Comparison of ENCODE assay signal across 11 cellular contexts in the genomic region with DNA sequence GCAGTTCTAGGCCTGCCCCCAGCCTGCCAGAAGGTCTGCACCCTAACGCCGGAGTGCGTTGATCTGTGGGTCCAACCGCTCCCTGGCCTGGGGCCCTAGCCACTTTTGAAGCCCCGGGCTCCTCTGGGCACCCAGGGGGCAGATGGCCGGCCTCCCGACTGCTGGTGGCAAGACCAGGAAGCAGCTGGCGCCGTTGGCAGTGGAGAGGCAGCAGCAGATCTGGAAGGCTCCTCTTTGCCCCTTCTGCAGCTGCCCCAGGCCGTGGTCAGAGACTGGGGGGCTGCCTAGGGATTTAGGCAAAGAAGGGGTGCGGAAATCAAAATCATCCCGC. TPM values are rescaled to one million over a fixed set of nuclear protein-coding genes. Genes with fewer than 3 reads are reported as not detected.
DNase-seq lines count a peak whose midpoint lies in the region; ATAC-seq and TF ChIP-seq lines count a peak whose summit lies in the region.
"Had no signal": no experiment of that assay in that cellular context is flagged by ENCODE, and none has a peak within 500 bp of the region (broad histone marks: within the 10 kb centered on the region; RNA-seq: fewer than 3 reads in every experiment).

No MANE protein-coding gene starts in this region.

- peaks cover 6% of the 10 kb centered on the region for H3K79me2 ChIP-seq in neural cell (replicated peaks; ENCODE audit: insufficient read depth, low read length)

- H3K9me2 ChIP-seq in neural cell (ENCODE audit: insufficient read depth, low read length) = no peaks in the 10 kb centered on the region

- peaks cover 66 to 89% (median 76%) of the 10 kb centered on the region in 10 experiments for H3K4me1 ChIP-seq in BLaER1 treated with 17β-estradiol and CSF1 and Interleukin-3, amounts not matched to agents 10 nM and 100 nM
- peaks cover 26% of the 10 kb centered on the region in 2 donors for H3K4me1 ChIP-seq in duodenal mucosa (ENCODE audit: control insufficient read depth in 1 of 2, insufficient read depth in 2 of 2, low read length in 2 of 2)

- H3K9ac ChIP-seq in BLaER1 treated with 17β-estradiol and CSF1 and Interleukin-3, amounts not matched to agents 10 nM and 100 nM = peak overlapping the region; percentile 89 to 98 (median 91)
- H3K9ac ChIP-seq in duodenal mucosa (ENCODE audit: low read depth in 1 of 2, low read length in 2 of 2) = peak overlapping the region; percentile 47 to 49
- H3K9ac ChIP-seq in neural cell (ENCODE audit: low read length) = peak overlapping the region; percentile 78

- peak overlapping the region; percentile 65 to 90 (median 80) for H3K4me3 ChIP-seq in BLaER1 treated with 17β-estradiol and CSF1 and Interleukin-3, amounts not matched to agents 10 nM and 100 nM
- H3K4me3 ChIP-seq in duodenal mucosa (ENCODE audit: low read depth in 1 of 2, low read length in 2 of 2) (peak overlapping the region; percentile 71 to 72), neural cell (ENCODE audit: low read length) (peak overlapping the region; percentile 95)

- no peaks in the 10 kb centered on the region for H3K27me3 ChIP-seq in BLaER1 treated with 17β-estradiol and CSF1 and Interleukin-3, amounts not matched to agents 10 nM and 100 nM
- H3K27me3 ChIP-seq in duodenal mucosa (ENCODE audit: control insufficient read depth in 1 of 2, insufficient read depth in 2 of 2, low read length in 2 of 2) (peaks cover 3 to 8% of the 10 kb centered on the region in 2 donors), neural cell (ENCODE audit: insufficient read depth, low read depth, low read length) (no peaks in the 10 kb centered on the region)

- H3K36me3 ChIP-seq in BLaER1 treated with 17β-estradiol and CSF1 and Interleukin-3, amounts not matched to agents 10 nM and 100 nM = peaks cover 16 to 51% (median 38%) of the 10 kb centered on the region in 11 experiments
- H3K36me3 ChIP-seq in duodenal mucosa (ENCODE audit: control insufficient read depth in 1 of 2, insufficient read depth in 2 of 2, low read length in 2 of 2) = peaks cover 15 to 18% of the 10 kb centered on the region in 2 donors
- no peaks in the 10 kb centered on the region for H3K36me3 ChIP-seq in neural cell (ENCODE audit: insufficient read depth, low read length)

- H3F3A ChIP-seq in neural cell (ENCODE audit: insufficient read depth, low read length, poor library complexity, severe bottlenecking) = no peaks in the 10 kb centered on the region

- H4K20me1 ChIP-seq in BLaER1 treated with 17β-estradiol and CSF1 and Interleukin-3, amounts not matched to agents 10 nM and 100 nM = peaks cover 0 to 58% (median 33%) of the 10 kb centered on the region in 11 experiments; a peak in 18 of 22 replicates
- H4K20me1 ChIP-seq in neural cell (ENCODE audit: insufficient read depth) = no peaks in the 10 kb centered on the region

- no peaks in the 10 kb centered on the region for H3K9me3 ChIP-seq in BLaER1 treated with 17β-estradiol and CSF1 and Interleukin-3, amounts not matched to agents 10 nM and 100 nM (replicated peaks in 1 of 11)
- no peaks in the 10 kb centered on the region for H3K9me3 ChIP-seq in duodenal mucosa (ENCODE audit: control insufficient read depth in 1 of 2, low read length in 2 of 2)
- no peaks in the 10 kb centered on the region for H3K9me3 ChIP-seq in neural cell (ENCODE audit: low read length)

- ATAC-seq in HG03045 (IDR thresholded peaks at IDR 0.05; ENCODE audit: unreplicated experiment) (peak; percentile 5), sciatic nerve (no peak)

- TF ChIP-seq EP300 in neural cell (conservative IDR thresholded peaks at IDR 0.05; ENCODE audit: poor library complexity, severe bottlenecking) = no peak

- DNase-seq in sciatic nerve (ENCODE audit: low spot score) (no peak), NCI-H526 (lab: John Stamatoyannopoulos, UW) (no peak), posterior vena cava (ENCODE audit: low spot score) (no peak), NCI-H2029 (lab: John Stamatoyannopoulos, UW) (no peak)
- DNase-seq: activated effector memory CD4-positive, alpha-beta T cell treated with Interleukin-2 at 50 U/mL for 16 hours; NCI-H1930 had no signal

- intact Hi-C loops in sciatic nerve (cut with DNase I) (no loop called here), posterior vena cava (cut with DNase I) (no loop called here)

- H2AFZ ChIP-seq in neural cell (ENCODE audit: low read depth, low read length) = peak overlapping the region; percentile 65

- no peak for TF ChIP-seq CTCF in neural cell (IDR thresholded peaks at IDR 0.05; ENCODE audit: poor library complexity, severe bottlenecking)

- H3K4me2 ChIP-seq in BLaER1 treated with 17β-estradiol and CSF1 and Interleukin-3, amounts not matched to agents 10 nM and 100 nM = peak overlapping the region; percentile 86 to 99 (median 95)
- H3K4me2 ChIP-seq in neural cell (ENCODE audit: low read length) = no peak overlapping the region

- H3K27ac ChIP-seq in BLaER1 treated with 17β-estradiol and CSF1 and Interleukin-3, amounts not matched to agents 10 nM and 100 nM = peak overlapping the region; percentile 77 to 97 (median 93)
- H3K27ac ChIP-seq in duodenal mucosa (ENCODE audit: low read depth, low read length) = no peak overlapping the region
- H3K27ac ChIP-seq in neural cell (ENCODE audit: low read length) = peak overlapping the region; percentile 49

- TF ChIP-seq RAD21 in neural cell (conservative IDR thresholded peaks at IDR 0.05) = no peak

TF ChIP-seq in neural cell, 6 proteins besides CTCF, POLR2A, EP300 and RAD21:
- TF ChIP-seq SMC3 (conservative IDR thresholded peaks at IDR 0.05; ENCODE audit: poor library complexity) (no peak), TAF1 (IDR thresholded peaks at IDR 0.05; ENCODE audit: low read depth) (no peak), MXI1 (conservative IDR thresholded peaks at IDR 0.05; ENCODE audit: poor library complexity, severe bottlenecking) (no peak), EZH2 (IDR thresholded peaks at IDR 0.05; ENCODE audit: borderline replicate concordance, insufficient read depth, low read length, poor library complexity, severe bottlenecking) (no peak)
- TF ChIP-seq, protein P1, sequence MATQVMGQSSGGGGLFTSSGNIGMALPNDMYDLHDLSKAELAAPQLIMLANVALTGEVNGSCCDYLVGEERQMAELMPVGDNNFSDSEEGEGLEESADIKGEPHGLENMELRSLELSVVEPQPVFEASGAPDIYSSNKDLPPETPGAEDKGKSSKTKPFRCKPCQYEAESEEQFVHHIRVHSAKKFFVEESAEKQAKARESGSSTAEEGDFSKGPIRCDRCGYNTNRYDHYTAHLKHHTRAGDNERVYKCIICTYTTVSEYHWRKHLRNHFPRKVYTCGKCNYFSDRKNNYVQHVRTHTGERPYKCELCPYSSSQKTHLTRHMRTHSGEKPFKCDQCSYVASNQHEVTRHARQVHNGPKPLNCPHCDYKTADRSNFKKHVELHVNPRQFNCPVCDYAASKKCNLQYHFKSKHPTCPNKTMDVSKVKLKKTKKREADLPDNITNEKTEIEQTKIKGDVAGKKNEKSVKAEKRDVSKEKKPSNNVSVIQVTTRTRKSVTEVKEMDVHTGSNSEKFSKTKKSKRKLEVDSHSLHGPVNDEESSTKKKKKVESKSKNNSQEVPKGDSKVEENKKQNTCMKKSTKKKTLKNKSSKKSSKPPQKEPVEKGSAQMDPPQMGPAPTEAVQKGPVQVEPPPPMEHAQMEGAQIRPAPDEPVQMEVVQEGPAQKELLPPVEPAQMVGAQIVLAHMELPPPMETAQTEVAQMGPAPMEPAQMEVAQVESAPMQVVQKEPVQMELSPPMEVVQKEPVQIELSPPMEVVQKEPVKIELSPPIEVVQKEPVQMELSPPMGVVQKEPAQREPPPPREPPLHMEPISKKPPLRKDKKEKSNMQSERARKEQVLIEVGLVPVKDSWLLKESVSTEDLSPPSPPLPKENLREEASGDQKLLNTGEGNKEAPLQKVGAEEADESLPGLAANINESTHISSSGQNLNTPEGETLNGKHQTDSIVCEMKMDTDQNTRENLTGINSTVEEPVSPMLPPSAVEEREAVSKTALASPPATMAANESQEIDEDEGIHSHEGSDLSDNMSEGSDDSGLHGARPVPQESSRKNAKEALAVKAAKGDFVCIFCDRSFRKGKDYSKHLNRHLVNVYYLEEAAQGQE (IDR thresholded peaks at IDR 0.05; ENCODE audit: borderline replicate concordance) = no peak

RNA-seq across cellular contexts. Expression of a gene that starts 0.4 kb away (rescaled TPM):
- 5.5 and 9.8 TPM in 2 replicates for polyA plus RNA-seq in neural cell
- polyA minus RNA-seq in neural cell = 4.1 and 6.8 TPM in 2 replicates
- 3.6 TPM for total RNA-seq in sciatic nerve
- total RNA-seq in posterior vena cava = 1 to 10 TPM; 1.6 to 2.9 TPM

RNA-seq across cellular contexts. Expression of a gene that starts 37.3 kb away (rescaled TPM):
- polyA plus RNA-seq in neural cell = 197 and 203 TPM in 2 replicates
- 241 and 286 TPM in 2 replicates for polyA minus RNA-seq in neural cell
- 161 TPM for total RNA-seq in sciatic nerve
- 100 to 1,000 TPM; 142 to 151 TPM for total RNA-seq in posterior vena cava

RNA-seq across cellular contexts. Expression of a gene that starts 37.5 kb away (rescaled TPM):
- 18.1 and 46.0 TPM in 2 replicates for polyA plus RNA-seq in neural cell
- polyA minus RNA-seq in neural cell = 20.2 and 20.8 TPM in 2 replicates
- 32.6 TPM for total RNA-seq in sciatic nerve
- 10 to 100 TPM; 15.2 to 24.6 TPM for total RNA-seq in posterior vena cava

RNA-seq across cellular contexts. Expression of a gene that starts 54.6 kb away (rescaled TPM):
- not detected in 2 replicates for polyA plus RNA-seq in neural cell
- not detected in 2 replicates for polyA minus RNA-seq in neural cell
- not detected for total RNA-seq in sciatic nerve
- total RNA-seq in posterior vena cava = under 1 TPM; 0.42 to 0.71 TPM
- total RNA-seq: lung microvascular endothelial cell had no signal
